2 cellular contexts compared by ENCODE assay signal in the genomic region with DNA sequence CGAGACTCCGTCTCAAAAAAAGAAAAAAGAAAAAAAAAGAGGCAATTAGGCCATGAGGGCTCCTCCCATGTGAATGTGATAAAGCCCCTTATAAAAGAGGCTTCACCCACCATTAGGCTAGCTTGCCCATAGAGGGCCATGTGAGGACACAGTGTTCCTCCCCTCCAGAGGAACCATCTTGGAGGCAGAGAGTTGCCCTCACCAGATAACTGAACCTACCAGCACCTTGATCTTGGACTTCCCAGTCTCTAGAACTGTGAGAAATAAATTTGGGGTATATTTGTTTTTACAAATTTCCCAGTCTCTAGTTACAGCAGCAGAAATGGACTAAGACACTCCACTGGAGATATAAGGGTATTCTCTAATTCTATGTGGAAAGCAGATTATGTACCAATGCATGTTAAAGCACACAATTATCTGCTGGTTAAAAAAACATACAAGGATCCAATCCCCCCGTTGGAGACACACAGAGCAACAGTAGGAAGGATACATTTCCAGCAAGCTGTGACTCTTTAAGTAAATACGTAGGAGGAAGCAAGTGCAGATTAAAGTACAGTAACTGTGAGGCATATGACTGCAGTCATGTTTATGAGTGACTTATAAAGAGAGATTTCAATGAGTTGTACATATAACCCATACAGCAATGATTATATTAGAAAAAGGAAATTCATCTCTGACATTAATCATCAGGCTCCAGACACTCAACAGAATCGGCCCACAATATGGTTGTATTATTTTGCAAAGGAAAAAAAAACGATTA.
TF ChIP-seq lines count a peak whose summit lies in the region.

No MANE protein-coding gene starts in this region.

TF ChIP-seq in WTC11, 78 proteins besides CTCF, POLR2A, EP300 and RAD21 (continued from another document):
- TF ChIP-seq, protein P1, sequence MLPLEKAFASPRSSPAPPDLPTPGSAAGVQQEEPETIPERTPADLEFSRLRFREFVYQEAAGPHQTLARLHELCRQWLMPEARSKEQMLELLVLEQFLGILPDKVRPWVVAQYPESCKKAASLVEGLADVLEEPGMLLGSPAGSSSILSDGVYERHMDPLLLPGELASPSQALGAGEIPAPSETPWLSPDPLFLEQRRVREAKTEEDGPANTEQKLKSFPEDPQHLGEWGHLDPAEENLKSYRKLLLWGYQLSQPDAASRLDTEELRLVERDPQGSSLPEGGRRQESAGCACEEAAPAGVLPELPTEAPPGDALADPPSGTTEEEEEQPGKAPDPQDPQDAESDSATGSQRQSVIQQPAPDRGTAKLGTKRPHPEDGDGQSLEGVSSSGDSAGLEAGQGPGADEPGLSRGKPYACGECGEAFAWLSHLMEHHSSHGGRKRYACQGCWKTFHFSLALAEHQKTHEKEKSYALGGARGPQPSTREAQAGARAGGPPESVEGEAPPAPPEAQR (CRISPR knock-in tag; IDR thresholded peaks at IDR 0.05), result no peak
- TF ChIP-seq ZNF423 (CRISPR knock-in tag; IDR thresholded peaks at IDR 0.05) (no peak), RORB (CRISPR knock-in tag; IDR thresholded peaks at IDR 0.05) (no peak), FOXJ3 (CRISPR knock-in tag; IDR thresholded peaks at IDR 0.05; ENCODE audit: borderline replicate concordance) (no peak), CREB1 (CRISPR knock-in tag; IDR thresholded peaks at IDR 0.05) (no peak), NR3C1 (CRISPR knock-in tag; conservative IDR thresholded peaks at IDR 0.05; ENCODE audit: low read depth) (no peak), ELF4 (CRISPR knock-in tag; IDR thresholded peaks at IDR 0.05; ENCODE audit: low read depth) (no peak)
- TF ChIP-seq, protein P2, sequence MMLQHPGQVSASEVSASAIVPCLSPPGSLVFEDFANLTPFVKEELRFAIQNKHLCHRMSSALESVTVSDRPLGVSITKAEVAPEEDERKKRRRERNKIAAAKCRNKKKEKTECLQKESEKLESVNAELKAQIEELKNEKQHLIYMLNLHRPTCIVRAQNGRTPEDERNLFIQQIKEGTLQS (CRISPR knock-in tag; conservative IDR thresholded peaks at IDR 0.05), result no peak
- TF ChIP-seq, protein P3, sequence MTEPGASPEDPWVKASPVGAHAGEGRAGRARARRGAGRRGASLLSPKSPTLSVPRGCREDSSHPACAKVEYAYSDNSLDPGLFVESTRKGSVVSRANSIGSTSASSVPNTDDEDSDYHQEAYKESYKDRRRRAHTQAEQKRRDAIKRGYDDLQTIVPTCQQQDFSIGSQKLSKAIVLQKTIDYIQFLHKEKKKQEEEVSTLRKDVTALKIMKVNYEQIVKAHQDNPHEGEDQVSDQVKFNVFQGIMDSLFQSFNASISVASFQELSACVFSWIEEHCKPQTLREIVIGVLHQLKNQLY (CRISPR knock-in tag; IDR thresholded peaks at IDR 0.05), result no peak

TF ChIP-seq in HepG2, 621 proteins besides CTCF, POLR2A, EP300 and RAD21 (continued from another document and continues in another):
- TF ChIP-seq, protein P4, sequence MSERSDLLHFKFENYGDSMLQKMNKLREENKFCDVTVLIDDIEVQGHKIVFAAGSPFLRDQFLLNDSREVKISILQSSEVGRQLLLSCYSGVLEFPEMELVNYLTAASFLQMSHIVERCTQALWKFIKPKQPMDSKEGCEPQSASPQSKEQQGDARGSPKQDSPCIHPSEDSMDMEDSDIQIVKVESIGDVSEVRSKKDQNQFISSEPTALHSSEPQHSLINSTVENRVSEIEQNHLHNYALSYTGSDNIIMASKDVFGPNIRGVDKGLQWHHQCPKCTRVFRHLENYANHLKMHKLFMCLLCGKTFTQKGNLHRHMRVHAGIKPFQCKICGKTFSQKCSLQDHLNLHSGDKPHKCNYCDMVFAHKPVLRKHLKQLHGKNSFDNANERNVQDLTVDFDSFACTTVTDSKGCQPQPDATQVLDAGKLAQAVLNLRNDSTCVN (CRISPR knock-in tag; IDR thresholded peaks at IDR 0.05; ENCODE audit: borderline replicate concordance), result no peak
- TF ChIP-seq, protein P5, sequence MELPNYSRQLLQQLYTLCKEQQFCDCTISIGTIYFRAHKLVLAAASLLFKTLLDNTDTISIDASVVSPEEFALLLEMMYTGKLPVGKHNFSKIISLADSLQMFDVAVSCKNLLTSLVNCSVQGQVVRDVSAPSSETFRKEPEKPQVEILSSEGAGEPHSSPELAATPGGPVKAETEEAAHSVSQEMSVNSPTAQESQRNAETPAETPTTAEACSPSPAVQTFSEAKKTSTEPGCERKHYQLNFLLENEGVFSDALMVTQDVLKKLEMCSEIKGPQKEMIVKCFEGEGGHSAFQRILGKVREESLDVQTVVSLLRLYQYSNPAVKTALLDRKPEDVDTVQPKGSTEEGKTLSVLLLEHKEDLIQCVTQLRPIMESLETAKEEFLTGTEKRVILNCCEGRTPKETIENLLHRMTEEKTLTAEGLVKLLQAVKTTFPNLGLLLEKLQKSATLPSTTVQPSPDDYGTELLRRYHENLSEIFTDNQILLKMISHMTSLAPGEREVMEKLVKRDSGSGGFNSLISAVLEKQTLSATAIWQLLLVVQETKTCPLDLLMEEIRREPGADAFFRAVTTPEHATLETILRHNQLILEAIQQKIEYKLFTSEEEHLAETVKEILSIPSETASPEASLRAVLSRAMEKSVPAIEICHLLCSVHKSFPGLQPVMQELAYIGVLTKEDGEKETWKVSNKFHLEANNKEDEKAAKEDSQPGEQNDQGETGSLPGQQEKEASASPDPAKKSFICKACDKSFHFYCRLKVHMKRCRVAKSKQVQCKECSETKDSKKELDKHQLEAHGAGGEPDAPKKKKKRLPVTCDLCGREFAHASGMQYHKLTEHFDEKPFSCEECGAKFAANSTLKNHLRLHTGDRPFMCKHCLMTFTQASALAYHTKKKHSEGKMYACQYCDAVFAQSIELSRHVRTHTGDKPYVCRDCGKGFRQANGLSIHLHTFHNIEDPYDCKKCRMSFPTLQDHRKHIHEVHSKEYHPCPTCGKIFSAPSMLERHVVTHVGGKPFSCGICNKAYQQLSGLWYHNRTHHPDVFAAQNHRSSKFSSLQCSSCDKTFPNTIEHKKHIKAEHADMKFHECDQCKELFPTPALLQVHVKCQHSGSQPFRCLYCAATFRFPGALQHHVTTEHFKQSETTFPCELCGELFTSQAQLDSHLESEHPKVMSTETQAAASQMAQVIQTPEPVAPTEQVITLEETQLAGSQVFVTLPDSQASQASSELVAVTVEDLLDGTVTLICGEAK (IDR thresholded peaks at IDR 0.05), result no peak
- TF ChIP-seq, protein P5 (CRISPR knock-in tag; IDR thresholded peaks at IDR 0.05), result no peak
- TF ChIP-seq TARDBP (CRISPR knock-in tag; IDR thresholded peaks at IDR 0.05), result no peak
- no peak for TF ChIP-seq KLF15 (CRISPR knock-in tag; IDR thresholded peaks at IDR 0.05; ENCODE audit: borderline replicate concordance)
- TF ChIP-seq, protein P6, sequence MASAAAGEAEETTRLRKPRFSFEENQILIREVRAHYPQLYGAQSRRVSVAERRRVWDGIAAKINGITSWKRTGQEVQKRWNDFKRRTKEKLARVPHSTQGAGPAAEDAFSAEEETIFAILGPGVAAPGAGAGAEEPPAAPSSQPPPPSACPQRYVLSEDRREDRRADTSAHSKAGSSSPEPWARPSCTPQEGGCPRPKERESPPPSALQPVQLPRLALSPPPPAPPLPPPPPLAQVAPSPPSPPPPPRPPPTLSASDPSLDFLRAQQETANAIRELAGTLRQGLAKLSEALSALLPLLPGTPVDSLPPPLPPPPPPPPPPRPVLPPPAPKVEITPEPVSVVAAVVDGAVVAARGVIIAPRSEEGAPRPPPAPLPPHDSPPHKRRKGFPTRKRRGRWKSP (CRISPR knock-in tag; IDR thresholded peaks at IDR 0.05), result no peak
- TF ChIP-seq, protein P7, sequence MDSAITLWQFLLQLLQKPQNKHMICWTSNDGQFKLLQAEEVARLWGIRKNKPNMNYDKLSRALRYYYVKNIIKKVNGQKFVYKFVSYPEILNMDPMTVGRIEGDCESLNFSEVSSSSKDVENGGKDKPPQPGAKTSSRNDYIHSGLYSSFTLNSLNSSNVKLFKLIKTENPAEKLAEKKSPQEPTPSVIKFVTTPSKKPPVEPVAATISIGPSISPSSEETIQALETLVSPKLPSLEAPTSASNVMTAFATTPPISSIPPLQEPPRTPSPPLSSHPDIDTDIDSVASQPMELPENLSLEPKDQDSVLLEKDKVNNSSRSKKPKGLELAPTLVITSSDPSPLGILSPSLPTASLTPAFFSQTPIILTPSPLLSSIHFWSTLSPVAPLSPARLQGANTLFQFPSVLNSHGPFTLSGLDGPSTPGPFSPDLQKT (CRISPR knock-in tag; IDR thresholded peaks at IDR 0.05; ENCODE audit: borderline replicate concordance), result no peak
- TF ChIP-seq SMYD3 (CRISPR knock-in tag; IDR thresholded peaks at IDR 0.05), result no peak
- no peak for TF ChIP-seq ZFP36L2 (CRISPR knock-in tag; IDR thresholded peaks at IDR 0.05)
- no peak for TF ChIP-seq ZNF256 (CRISPR knock-in tag; conservative IDR thresholded peaks at IDR 0.05)
- TF ChIP-seq ZEB1 (IDR thresholded peaks at IDR 0.05; ENCODE audit: insufficient replicate concordance, low read depth), result no peak
- TF ChIP-seq, protein P8, sequence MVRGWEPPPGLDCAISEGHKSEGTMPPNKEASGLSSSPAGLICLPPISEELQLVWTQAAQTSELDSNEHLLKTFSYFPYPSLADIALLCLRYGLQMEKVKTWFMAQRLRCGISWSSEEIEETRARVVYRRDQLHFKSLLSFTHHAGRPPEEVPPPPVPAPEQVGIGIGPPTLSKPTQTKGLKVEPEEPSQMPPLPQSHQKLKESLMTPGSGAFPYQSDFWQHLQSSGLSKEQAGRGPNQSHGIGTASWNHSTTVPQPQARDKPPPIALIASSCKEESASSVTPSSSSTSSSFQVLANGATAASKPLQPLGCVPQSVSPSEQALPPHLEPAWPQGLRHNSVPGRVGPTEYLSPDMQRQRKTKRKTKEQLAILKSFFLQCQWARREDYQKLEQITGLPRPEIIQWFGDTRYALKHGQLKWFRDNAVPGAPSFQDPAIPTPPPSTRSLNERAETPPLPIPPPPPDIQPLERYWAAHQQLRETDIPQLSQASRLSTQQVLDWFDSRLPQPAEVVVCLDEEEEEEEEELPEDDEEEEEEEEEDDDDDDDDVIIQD (CRISPR knock-in tag; IDR thresholded peaks at IDR 0.05; ENCODE audit: low read depth), result no peak; the same call in 1 of the 2 replicates
- TF ChIP-seq MIER3 (CRISPR knock-in tag; IDR thresholded peaks at IDR 0.05; ENCODE audit: borderline replicate concordance), result peak; percentile 32; the same call in 1 of the 2 replicates
- TF ChIP-seq HDAC2 (CRISPR knock-in tag; IDR thresholded peaks at IDR 0.05), result peak; percentile 67
- no peak for TF ChIP-seq ATM (IDR thresholded peaks at IDR 0.05; ENCODE audit: borderline replicate concordance)
- no peak; the same call in 1 of the 2 replicates for TF ChIP-seq FOXO1 (CRISPR knock-in tag; IDR thresholded peaks at IDR 0.05)
- TF ChIP-seq, protein P9, sequence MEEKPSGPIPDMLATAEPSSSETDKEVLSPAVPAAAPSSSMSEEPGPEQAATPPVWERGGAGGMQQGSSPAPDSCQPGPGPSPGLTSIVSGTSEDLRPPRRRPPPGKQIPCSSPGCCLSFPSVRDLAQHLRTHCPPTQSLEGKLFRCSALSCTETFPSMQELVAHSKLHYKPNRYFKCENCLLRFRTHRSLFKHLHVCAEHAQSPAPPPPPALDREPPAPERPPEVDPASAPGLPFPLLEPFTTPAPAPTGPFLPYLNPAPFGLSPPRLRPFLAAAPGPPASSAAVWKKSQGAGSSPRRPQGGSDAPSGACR (CRISPR knock-in tag; IDR thresholded peaks at IDR 0.05), result no peak
- TF ChIP-seq, protein P10, sequence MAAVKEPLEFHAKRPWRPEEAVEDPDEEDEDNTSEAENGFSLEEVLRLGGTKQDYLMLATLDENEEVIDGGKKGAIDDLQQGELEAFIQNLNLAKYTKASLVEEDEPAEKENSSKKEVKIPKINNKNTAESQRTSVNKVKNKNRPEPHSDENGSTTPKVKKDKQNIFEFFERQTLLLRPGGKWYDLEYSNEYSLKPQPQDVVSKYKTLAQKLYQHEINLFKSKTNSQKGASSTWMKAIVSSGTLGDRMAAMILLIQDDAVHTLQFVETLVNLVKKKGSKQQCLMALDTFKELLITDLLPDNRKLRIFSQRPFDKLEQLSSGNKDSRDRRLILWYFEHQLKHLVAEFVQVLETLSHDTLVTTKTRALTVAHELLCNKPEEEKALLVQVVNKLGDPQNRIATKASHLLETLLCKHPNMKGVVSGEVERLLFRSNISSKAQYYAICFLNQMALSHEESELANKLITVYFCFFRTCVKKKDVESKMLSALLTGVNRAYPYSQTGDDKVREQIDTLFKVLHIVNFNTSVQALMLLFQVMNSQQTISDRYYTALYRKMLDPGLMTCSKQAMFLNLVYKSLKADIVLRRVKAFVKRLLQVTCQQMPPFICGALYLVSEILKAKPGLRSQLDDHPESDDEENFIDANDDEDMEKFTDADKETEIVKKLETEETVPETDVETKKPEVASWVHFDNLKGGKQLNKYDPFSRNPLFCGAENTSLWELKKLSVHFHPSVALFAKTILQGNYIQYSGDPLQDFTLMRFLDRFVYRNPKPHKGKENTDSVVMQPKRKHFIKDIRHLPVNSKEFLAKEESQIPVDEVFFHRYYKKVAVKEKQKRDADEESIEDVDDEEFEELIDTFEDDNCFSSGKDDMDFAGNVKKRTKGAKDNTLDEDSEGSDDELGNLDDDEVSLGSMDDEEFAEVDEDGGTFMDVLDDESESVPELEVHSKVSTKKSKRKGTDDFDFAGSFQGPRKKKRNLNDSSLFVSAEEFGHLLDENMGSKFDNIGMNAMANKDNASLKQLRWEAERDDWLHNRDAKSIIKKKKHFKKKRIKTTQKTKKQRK (IDR thresholded peaks at IDR 0.05; ENCODE audit: low read length), result no peak
- TF ChIP-seq ZNF619 (CRISPR knock-in tag; IDR thresholded peaks at IDR 0.05), result no peak
- TF ChIP-seq FOXJ3 (CRISPR knock-in tag; IDR thresholded peaks at IDR 0.05; ENCODE audit: borderline replicate concordance), result no peak
- no peak for TF ChIP-seq ZNF776 (CRISPR knock-in tag; IDR thresholded peaks at IDR 0.05)
